ENCODE assay signal across 13 cellular contexts in the genomic region with DNA sequence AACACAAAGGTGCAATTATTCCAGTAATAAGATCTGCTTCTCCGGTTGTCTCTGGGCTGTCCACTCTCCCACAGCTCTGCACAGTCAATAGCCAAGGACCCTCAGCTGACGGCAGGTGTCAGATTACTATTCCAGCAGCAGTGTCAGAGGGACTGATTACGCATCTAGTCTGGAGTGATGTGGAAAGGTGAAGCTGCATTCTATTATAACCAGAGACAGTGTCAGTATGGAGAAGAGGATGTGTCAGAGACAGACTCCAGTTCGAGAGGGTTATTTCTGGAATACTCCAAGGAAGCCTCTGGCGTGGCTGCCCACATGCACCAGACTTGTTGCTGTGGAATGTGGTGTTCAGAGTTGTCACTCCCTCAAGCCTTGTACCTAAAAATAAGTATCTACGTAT.
DNase-seq lines count a peak whose midpoint lies in the region; ATAC-seq and TF ChIP-seq lines count a peak whose summit lies in the region.
"Had no signal": no experiment of that assay in that cellular context is flagged by ENCODE, and none has a peak within 500 bp of the region (broad histone marks: within the 10 kb centered on the region; RNA-seq: fewer than 3 reads in every experiment).

No MANE protein-coding gene starts in this region.

- H2AK9ac ChIP-seq in IMR-90 (replicated peaks; ENCODE audit: low read depth, low read length, poor library complexity) = no peak overlapping the region

- H3K27me3 ChIP-seq in AG04450 (ENCODE audit: control insufficient read depth, insufficient read depth, low read length) (no peaks in the 10 kb centered on the region), IMR-90 (ENCODE audit: control insufficient read depth, insufficient read depth, low read length) (no peaks in the 10 kb centered on the region), SK-N-SH (ENCODE audit: insufficient read depth) (no peaks in the 10 kb centered on the region), hepatocyte (no peaks in the 10 kb centered on the region)
- H3K27me3 ChIP-seq: tibial nerve had no signal

- CTCF ChIA-PET in AG04450 (lab: Charles Lee) = no interaction called here
- CTCF ChIA-PET in IMR-90 (lab: Yijun Ruan, JAX) = no interaction called here
- CTCF ChIA-PET in SK-N-SH (lab: Yijun Ruan, JAX) = interaction anchor here (1.1 kb wide), 1 partner anchor 9 kb away, joined by 3 read pairs; no protein-coding TSS in a partner anchor

- no peak overlapping the region for H4K5ac ChIP-seq in IMR-90 (ENCODE audit: low read depth, low read length)

- no TSS peak for BruUV-seq in IMR-90 (replicated peaks; lab: Mats Ljungman, UMichigan)

- H4K91ac ChIP-seq in IMR-90 (ENCODE audit: insufficient read depth, low read depth, low read length) = no peak overlapping the region

- TF ChIP-seq EP300 in SK-N-SH (IDR thresholded peaks at IDR 0.05; ENCODE audit: borderline replicate concordance in 1 of 2, low read depth in 1 of 2, low read length in 1 of 2) = no peak

- TF ChIP-seq POLR2A in IMR-90 (IDR thresholded peaks at IDR 0.05; ENCODE audit: low read depth, low read length) = no peak

- no peak overlapping the region for H3K9ac ChIP-seq in IMR-90 (ENCODE audit: low read depth, low read length)
- no peak overlapping the region for H3K9ac ChIP-seq in SK-N-SH

- H3K4ac ChIP-seq in IMR-90 (ENCODE audit: low read depth, low read length) = no peak overlapping the region

- dilution Hi-C loops in IMR-90 (cut with HindIII; ENCODE audit: low sequenced_read_pairs, unreplicated experiment) = no loop called here

- no peak overlapping the region for H2AK5ac ChIP-seq in IMR-90 (ENCODE audit: low read depth, low read length)

- in situ Hi-C loops in IMR-90 (cut with MboI; ENCODE audit: low sequenced_read_pairs) = no loop called here

- H3K27ac ChIP-seq in AG04450 (ENCODE audit: low read depth, low read length) (no peak overlapping the region), IMR-90 (ENCODE audit: insufficient read depth, low read length) (no peak overlapping the region), SK-N-SH (ENCODE audit: low read depth in 2 of 2, low read length in 1 of 2) (peak overlapping the region in 1 of 2 experiments; percentile 23; a peak in 1 of 4 replicates), hepatocyte (no peak overlapping the region)
- H3K27ac ChIP-seq: C4-2B, tibial nerve had no signal

- H4K20me1 ChIP-seq in IMR-90 (ENCODE audit: insufficient read depth, low read length) (no peaks in the 10 kb centered on the region), SK-N-SH (ENCODE audit: insufficient read depth) (no peaks in the 10 kb centered on the region), hepatocyte (ENCODE audit: insufficient read depth, poor library complexity, severe bottlenecking) (no peaks in the 10 kb centered on the region)

- H2BK20ac ChIP-seq in IMR-90 (ENCODE audit: low read depth, low read length) = no peak overlapping the region

- H3K4me3 ChIP-seq in AG04450 (ENCODE audit: low read depth, low read length) (no peak overlapping the region), IMR-90 (ENCODE audit: insufficient read depth, low read depth, low read length) (no peak overlapping the region), SK-N-SH (ENCODE audit: low read depth in 2 of 2, low read length in 1 of 2) (no peak overlapping the region), hepatocyte (no peak overlapping the region)
- H3K4me3 ChIP-seq: GM12878, tibial nerve had no signal

- H3K4me2 ChIP-seq in IMR-90 (ENCODE audit: low read depth, low read length) (no peak overlapping the region), SK-N-SH (no peak overlapping the region), hepatocyte (no peak overlapping the region)

- no CpG with 5 or more reads among the region's 6 CpGs for WGBS in IMR-90 (ENCODE audit: extremely low coverage in 2 of 2, insufficient read length in 1 of 2), 2 experiments
- 51% methylated on average over 6 of the region's 6 CpGs for WGBS in SK-N-SH (ENCODE audit: low lambda C conversion rate)
- 35% methylated on average over 6 of the region's 6 CpGs for WGBS in hepatocyte (ENCODE audit: low lambda C conversion rate, missing lambda C conversion rate)

- H2AFZ ChIP-seq in IMR-90 (replicated peaks; ENCODE audit: low read length, poor library complexity) = peak overlapping the region; percentile 6
- no peak overlapping the region for H2AFZ ChIP-seq in SK-N-SH (ENCODE audit: low read depth)
- no peak overlapping the region for H2AFZ ChIP-seq in hepatocyte

- DNase-seq in AG04450 (ENCODE audit: low read depth, low spot score) = peak; percentile 11
- peak; percentile 84 for DNase-seq in IMR-90
- DNase-seq in SK-N-SH = no peak
- DNase-seq in hepatocyte (ENCODE audit: low spot score) = peak; percentile 6
- no peak for DNase-seq in activated CD4-positive, alpha-beta T cell treated with anti-CD3 and anti-CD28 coated beads, Interleukin-2, amount 50 U/mL, for 1 hour
- no peak for DNase-seq in superior temporal gyrus (ENCODE audit: extremely low spot score)
- no peak for DNase-seq in RPMI8226
- DNase-seq: aorta, left colon had no signal

- no peaks in the 10 kb centered on the region for H3K79me1 ChIP-seq in IMR-90 (ENCODE audit: low read depth in 1 of 2, low read length in 2 of 2)

- H2BK120ac ChIP-seq in IMR-90 (ENCODE audit: low read depth, low read length) = no peak overlapping the region

- H3K14ac ChIP-seq in IMR-90 (replicated peaks; ENCODE audit: low read depth, low read length) = no peak overlapping the region

- H3K18ac ChIP-seq in IMR-90 (ENCODE audit: low read depth, low read length) = no peak overlapping the region

- no peak for ATAC-seq in IMR-90 (ENCODE audit: low read depth)
- no peak for ATAC-seq in HG03135 (IDR thresholded peaks at IDR 0.05; ENCODE audit: unreplicated experiment)
- ATAC-seq: GM12878, left colon had no signal

- H2BK5ac ChIP-seq in IMR-90 (ENCODE audit: low read depth, low read length, poor library complexity, severe bottlenecking) = no peak overlapping the region

- 0 out of 2 replicates have a peak, but pooled peaks have one; percentile 29 for TF ChIP-seq RAD21 in IMR-90 (IDR thresholded peaks at IDR 0.05; ENCODE audit: low read length)
- no peak for TF ChIP-seq RAD21 in SK-N-SH (IDR thresholded peaks at IDR 0.05; ENCODE audit: low read length)

- intact Hi-C loops in IMR-90 (cut with micrococcal nuclease) = loop anchor here (5.0 kb wide), 1 partner anchor 162 kb away; the partner anchor contains the start of gene TMEM200C

- H3K9me2 ChIP-seq in SK-N-SH (no peaks in the 10 kb centered on the region), hepatocyte (replicated peaks; ENCODE audit: insufficient read depth) (no peaks in the 10 kb centered on the region)

- TF ChIP-seq CTCF in AG04450 (IDR thresholded peaks at IDR 0.05; ENCODE audit: low read depth, low read length) (no peak), IMR-90 (conservative IDR thresholded peaks at IDR 0.05; ENCODE audit: low read depth, low read length) (no peak), SK-N-SH (IDR thresholded peaks at IDR 0.05) (no peak), hepatocyte (IDR thresholded peaks at IDR 0.05; ENCODE audit: poor library complexity) (no peak)

- H3K9me3 ChIP-seq in AG04450 (ENCODE audit: control insufficient read depth, insufficient read depth, low read length) (no peaks in the 10 kb centered on the region), IMR-90 (ENCODE audit: control insufficient read depth, insufficient read depth, low read length) (no peaks in the 10 kb centered on the region), SK-N-SH (no peaks in the 10 kb centered on the region), hepatocyte (ENCODE audit: low read depth) (no peaks in the 10 kb centered on the region)
- H3K9me3 ChIP-seq: tibial nerve had no signal

- H3K36me3 ChIP-seq in IMR-90 (ENCODE audit: control insufficient read depth, insufficient read depth, low read length) (no peaks in the 10 kb centered on the region), SK-N-SH (replicated peaks in 1 of 2; ENCODE audit: control insufficient read depth in 1 of 2, insufficient read depth in 2 of 2, low read length in 1 of 2) (no peaks in the 10 kb centered on the region), hepatocyte (replicated peaks; ENCODE audit: insufficient read depth, low read depth) (no peaks in the 10 kb centered on the region)
- H3K36me3 ChIP-seq: tibial nerve had no signal

- POLR2A ChIA-PET in AG04450 (lab: Yijun Ruan, JAX) = no interaction called here
- POLR2A ChIA-PET in IMR-90 (lab: Charles Lee; ENCODE audit: unreplicated experiment) = no interaction called here
- POLR2A ChIA-PET in SK-N-SH (lab: Yijun Ruan, JAX) = no interaction called here

- H3K4me1 ChIP-seq in IMR-90 (ENCODE audit: control insufficient read depth, insufficient read depth, low read length) (peaks cover 14% of the 10 kb centered on the region), SK-N-SH (ENCODE audit: control insufficient read depth in 1 of 2, insufficient read depth in 2 of 2, low read depth in 1 of 2, low read length in 1 of 2) (peaks cover 11 to 12% of the 10 kb centered on the region in 2 experiments; a peak in 2 of 4 replicates), hepatocyte (ENCODE audit: insufficient read depth) (peaks cover 4% of the 10 kb centered on the region)

- no peak overlapping the region for H3K23ac ChIP-seq in IMR-90 (ENCODE audit: low read depth, low read length)

- 0 out of 3 replicates have a peak overlapping the region, but pooled peaks have one; percentile 2 for H2BK15ac ChIP-seq in IMR-90 (ENCODE audit: low read depth, low read length)

- 0 out of 2 replicates have a peak, but pooled peaks cover 5% of the 10 kb centered on the region for H3K9me1 ChIP-seq in IMR-90 (ENCODE audit: insufficient read depth, low read length)

- no peak overlapping the region for H4K8ac ChIP-seq in IMR-90 (ENCODE audit: low read depth in 2 of 2, low read length in 2 of 2)

- H3F3A ChIP-seq in SK-N-SH (replicated peaks; ENCODE audit: insufficient read depth) = peaks cover 14% of the 10 kb centered on the region

- H3K56ac ChIP-seq in IMR-90 (ENCODE audit: extremely low read depth, insufficient read depth, low read length) = no peak overlapping the region

- no peaks in the 10 kb centered on the region for H3K79me2 ChIP-seq in SK-N-SH (ENCODE audit: insufficient read depth)
- no peaks in the 10 kb centered on the region for H3K79me2 ChIP-seq in hepatocyte

TF ChIP-seq in IMR-90, 13 proteins besides CTCF, POLR2A, EP300 and RAD21 (continues in another document):
- TF ChIP-seq FOS (IDR thresholded peaks at IDR 0.05; ENCODE audit: low read depth, low read length) (0 out of 2 replicates have a peak, but pooled peaks have one; percentile 19), RCOR1 (IDR thresholded peaks at IDR 0.05; ENCODE audit: insufficient replicate concordance, low read length) (no peak), CEBPB (IDR thresholded peaks at IDR 0.05; ENCODE audit: low read depth, low read length) (peak; percentile 65)

TF ChIP-seq in SK-N-SH, 30 proteins besides CTCF, POLR2A, EP300 and RAD21 (continues in another document):
- TF ChIP-seq JUND (IDR thresholded peaks at IDR 0.05) (no peak), TCF12 (IDR thresholded peaks at IDR 0.05) (peak; percentile 30; the same call in 1 of the 2 replicates), CHD2 (IDR thresholded peaks at IDR 0.05; ENCODE audit: low read length, partially characterized antibody) (no peak)

Comparison
In these comparisons a context has a peak if more than half of its experiments do, and no peak if none do; other contexts are left out.
1. DNase-seq: peak in AG04450 (single experiment), IMR-90 (single experiment) and hepatocyte (single experiment); none in SK-N-SH (single experiment), activated CD4-positive, alpha-beta T cell treated with anti-CD3 and anti-CD28 coated beads, Interleukin-2, amount 50 U/mL, for 1 hour (single experiment), superior temporal gyrus (single experiment) and RPMI8226 (single experiment).